In genomic region chr12:20492251-20492728, GRCh38 we compare ENCODE assay signal across 10 cellular contexts.
DNase-seq lines count a peak whose midpoint lies in the region; ATAC-seq, FAIRE-seq and TF ChIP-seq lines count a peak whose summit lies in the region.
"Had no signal": no experiment of that assay in that cellular context is flagged by ENCODE, and none has a peak within 500 bp of the region (broad histone marks: within the 10 kb centered on the region; RNA-seq: fewer than 3 reads in every experiment).

No MANE protein-coding gene starts in this region.

- H3K27me3 ChIP-seq in GM12878 (replicated peaks in 1 of 2; ENCODE audit: control insufficient read depth in 2 of 2, insufficient read depth in 2 of 2, low read length in 1 of 2) = no peaks in the 10 kb centered on the region; a peak in 1 of 4 replicates
- no peaks in the 10 kb centered on the region for H3K27me3 ChIP-seq in smooth muscle cell (ENCODE audit: low read depth)

- H3K36me3 Mint-ChIP-seq in activated T-cell treated with anti-CD3 and anti-CD28 coated beads, Interleukin-2, amount 50 U/mL, for 4 hours (ENCODE audit: insufficient read depth) = no peaks in the 10 kb centered on the region
- H3K36me3 Mint-ChIP-seq: CD4-positive, alpha-beta memory T cell had no signal

- TF ChIP-seq POLR2A in NB4 (IDR thresholded peaks at IDR 0.05; ENCODE audit: extremely low read depth, insufficient read length) (no peak), GM12878 (IDR thresholded peaks at IDR 0.05; ENCODE audit: low read depth, low read length) (no peak)

- no peaks in the 10 kb centered on the region for H3K36me3 ChIP-seq in GM12878 (ENCODE audit: control insufficient read depth in 2 of 2, insufficient read depth in 2 of 2, low read length in 1 of 2)
- H3K36me3 ChIP-seq in smooth muscle cell (ENCODE audit: low read depth) = no peaks in the 10 kb centered on the region

- no peak overlapping the region for H2AFZ ChIP-seq in GM12878 (ENCODE audit: control insufficient read depth, low read depth, low read length)
- H2AFZ ChIP-seq in smooth muscle cell (ENCODE audit: low read depth) = no peak overlapping the region

- no peaks in the 10 kb centered on the region for H4K20me1 ChIP-seq in GM12878 (ENCODE audit: control insufficient read depth, insufficient read depth)
- H4K20me1 ChIP-seq in smooth muscle cell (ENCODE audit: low read depth) = no peaks in the 10 kb centered on the region

- intact Hi-C loops in GM12878 (cut with micrococcal nuclease; ENCODE audit: unreplicated experiment) = no loop called here

- no peak for TF ChIP-seq EP300 in GM12878 (IDR thresholded peaks at IDR 0.05; ENCODE audit: borderline replicate concordance in 1 of 2, control insufficient read depth in 1 of 2, low read depth in 2 of 2, low read length in 2 of 2)

- WGBS in GM12878 (ENCODE audit: insufficient coverage, insufficient replicate concordance, low lambda C conversion rate, missing lambda C conversion rate) = 0% methylated on average over 4 of the region's 4 CpGs
- WGBS in smooth muscle cell (ENCODE audit: low lambda C conversion rate) = 76% methylated on average over 4 of the region's 4 CpGs

- no peaks in the 10 kb centered on the region for H3K79me2 ChIP-seq in GM12878 (ENCODE audit: control insufficient read depth, insufficient read depth, low read length)
- no peaks in the 10 kb centered on the region for H3K79me2 ChIP-seq in smooth muscle cell (ENCODE audit: low read depth)

- TF ChIP-seq CTCF in NB4 (IDR thresholded peaks at IDR 0.05; ENCODE audit: low read depth, low read length) = no peak
- no peak for TF ChIP-seq CTCF in GM12878 (IDR thresholded peaks at IDR 0.05 in 2 of 3, conservative IDR thresholded peaks at IDR 0.05 in 1 of 3; ENCODE audit: control insufficient read depth in 2 of 3, extremely low read depth in 1 of 3, insufficient read depth in 1 of 3, low read depth in 3 of 3, low read length in 3 of 3)
- TF ChIP-seq CTCF in smooth muscle cell (IDR thresholded peaks at IDR 0.05; ENCODE audit: borderline replicate concordance, insufficient read depth, poor library complexity, severe bottlenecking) = no peak

- ATAC-seq in activated T-cell treated with anti-CD3 and anti-CD28 coated beads, Interleukin-2, amount 50 U/mL, for 4 hours = peak; percentile 37 to 69
- peak; percentile 83 for ATAC-seq in GM12878
- no peak for ATAC-seq in GM19463 (IDR thresholded peaks at IDR 0.05; ENCODE audit: unreplicated experiment)

- H3K9ac ChIP-seq in GM12878 (ENCODE audit: control insufficient read depth, insufficient read depth, low read length) = no peak overlapping the region
- H3K9ac ChIP-seq in smooth muscle cell (ENCODE audit: low read depth) = no peak overlapping the region

- SMC1A ChIA-PET in GM12878 (lab: Charles Lee; ENCODE audit: uncharacterized antibody, unreplicated experiment) = no interaction called here

- POLR2A ChIA-PET in GM12878 (lab: Charles Lee) = no interaction called here

- H3K4me2 ChIP-seq in GM12878 (ENCODE audit: control insufficient read depth, insufficient read depth) (no peak overlapping the region), smooth muscle cell (no peak overlapping the region)

- RAD21 ChIA-PET in GM12878 (lab: Charles Lee; ENCODE audit: unreplicated experiment) = no interaction called here

- no TSS peak for BruUV-seq in GM12878 (replicated peaks; lab: Mats Ljungman, UMichigan)

- CTCF ChIA-PET in GM12878 (lab: Yijun Ruan, JAX) = no interaction called here

- H3K4me3 ChIP-seq in NB4 (ENCODE audit: low read depth, low read length) = peak overlapping the region; percentile 39
- H3K4me3 ChIP-seq in GM12878 = no peak overlapping the region
- H3K4me3 ChIP-seq in smooth muscle cell = no peak overlapping the region

- peaks cover 2% of the 10 kb centered on the region for H3K27me3 Mint-ChIP-seq in activated T-cell treated with anti-CD3 and anti-CD28 coated beads, Interleukin-2, amount 50 U/mL, for 4 hours (ENCODE audit: low read depth)
- H3K27me3 Mint-ChIP-seq: CD4-positive, alpha-beta memory T cell had no signal

- no peaks in the 10 kb centered on the region for H3K4me1 Mint-ChIP-seq in activated T-cell treated with anti-CD3 and anti-CD28 coated beads, Interleukin-2, amount 50 U/mL, for 4 hours (ENCODE audit: low read depth)

- FAIRE-seq in GM12878 (lab: Jason Lieb, UNC) = no peak

- no peak for DNase-seq in activated T-cell treated with anti-CD3 and anti-CD28 coated beads, Interleukin-2, amount 50 U/mL, for 4 hours
- DNase-seq in activated T-cell treated with anti-CD3 and anti-CD28 coated beads, Interleukin-2, amount 50 U/mL, for 1 hour = no peak
- DNase-seq in NB4 (ENCODE audit: low read depth) (peak; percentile 99), GM12878 (ENCODE audit: low read depth, low spot score) (peak; percentile 5), smooth muscle cell (lab: John Stamatoyannopoulos, UW; ENCODE audit: unreplicated experiment) (no peak), globus pallidus (ENCODE audit: low spot score) (no peak)
- peak; percentile 1 to 20 for DNase-seq in stimulated activated CD8-positive, alpha-beta memory T cell treated with anti-CD3 and anti-CD28 coated beads, Interleukin-15, amount 100 ng/mL, for 48 hours (ENCODE audit: low read depth in 2 of 2)
- DNase-seq: NCI-H2107 had no signal

- in situ Hi-C loops in GM12878 (cut with MboI) = no loop called here

- H3K27ac ChIP-seq in GM12878 (ENCODE audit: control insufficient read depth, insufficient read depth) (no peak overlapping the region), smooth muscle cell (ENCODE audit: low read depth) (no peak overlapping the region)

- H3K4me1 ChIP-seq in GM12878 (ENCODE audit: control insufficient read depth, insufficient read depth, low read length) (no peaks in the 10 kb centered on the region), smooth muscle cell (ENCODE audit: low read depth) (no peaks in the 10 kb centered on the region)

- H3K9me3 Mint-ChIP-seq in activated T-cell treated with anti-CD3 and anti-CD28 coated beads, Interleukin-2, amount 50 U/mL, for 4 hours = peaks cover 3% of the 10 kb centered on the region

- no peak for TF ChIP-seq RAD21 in GM12878 (IDR thresholded peaks at IDR 0.05; ENCODE audit: insufficient read depth, low read depth, low read length)

- H3K9me3 ChIP-seq in GM12878 (replicated peaks; ENCODE audit: control insufficient read depth, insufficient read depth, low read length) (no peaks in the 10 kb centered on the region), smooth muscle cell (replicated peaks; ENCODE audit: low read depth) (no peaks in the 10 kb centered on the region)

- no peak overlapping the region for H3K4me3 Mint-ChIP-seq in activated T-cell treated with anti-CD3 and anti-CD28 coated beads, Interleukin-2, amount 50 U/mL, for 4 hours
- H3K4me3 Mint-ChIP-seq: CD4-positive, alpha-beta memory T cell had no signal

- H3F3A ChIP-seq in smooth muscle cell (ENCODE audit: low read depth) = no peaks in the 10 kb centered on the region

TF ChIP-seq in GM12878, 131 proteins besides CTCF, POLR2A, EP300 and RAD21:
- TF ChIP-seq HDAC6 (IDR thresholded peaks at IDR 0.05; ENCODE audit: unreplicated experiment) = no peak
- TF ChIP-seq USF2 (IDR thresholded peaks at IDR 0.05; ENCODE audit: borderline replicate concordance, low read depth, low read length) = no peak
- TF ChIP-seq MTA2 (IDR thresholded peaks at IDR 0.05; ENCODE audit: low read depth) = no peak
- TF ChIP-seq ETV6 (conservative IDR thresholded peaks at IDR 0.05 in 1 of 2, IDR thresholded peaks at IDR 0.05 in 1 of 2; ENCODE audit: borderline replicate concordance in 1 of 2, low read depth in 1 of 2) = peak in 1 of 2 experiments; percentile 28; a peak in 1 of 4 replicates

Comparison
In these comparisons a context has a peak if more than half of its experiments do, and no peak if none do; other contexts are left out.
1. DNase-seq: peak in NB4 (single experiment), GM12878 (single experiment) and stimulated activated CD8-positive, alpha-beta memory T cell treated with anti-CD3 and anti-CD28 coated beads, Interleukin-15, amount 100 ng/mL, for 48 hours (2 of 2); none in activated T-cell treated with anti-CD3 and anti-CD28 coated beads, Interleukin-2, amount 50 U/mL, for 4 hours (single experiment), activated T-cell treated with anti-CD3 and anti-CD28 coated beads, Interleukin-2, amount 50 U/mL, for 1 hour (single experiment), smooth muscle cell (single experiment) and globus pallidus (single experiment).